4 cellular contexts compared by ENCODE assay signal in genomic region chr2:176247859-176248258, GRCh38.
TF ChIP-seq lines count a peak whose summit lies in the region.

No MANE protein-coding gene starts in this region.

TF ChIP-seq in HepG2, 621 proteins besides CTCF, POLR2A, EP300 and RAD21:
- TF ChIP-seq HOXD1 (CRISPR knock-in tag; IDR thresholded peaks at IDR 0.05): no peak
- peak; percentile 86 for TF ChIP-seq RAD51 (IDR thresholded peaks at IDR 0.05; ENCODE audit: borderline replicate concordance)
- TF ChIP-seq USF2 (IDR thresholded peaks at IDR 0.05; ENCODE audit: low read depth, low read length): peak; percentile 73
- no peak for TF ChIP-seq USF2 (CRISPR knock-in tag; IDR thresholded peaks at IDR 0.05; ENCODE audit: borderline replicate concordance)

TF ChIP-seq in A549, 52 proteins besides CTCF, POLR2A, EP300 and RAD21:
- TF ChIP-seq USF2 (IDR thresholded peaks at IDR 0.05): peak; percentile 49
- no peak for TF ChIP-seq JUN (IDR thresholded peaks at IDR 0.05)

TF ChIP-seq in GM12878, 131 proteins besides CTCF, POLR2A, EP300 and RAD21:
- TF ChIP-seq RAD51 (IDR thresholded peaks at IDR 0.05) (peak; percentile 68; the same call in 1 of the 2 replicates), NR2C1 (IDR thresholded peaks at IDR 0.05) (no peak), MTA2 (IDR thresholded peaks at IDR 0.05; ENCODE audit: low read depth) (no peak)

TF ChIP-seq in K562, 482 proteins besides CTCF, POLR2A, EP300 and RAD21:
- TF ChIP-seq RAD51 (IDR thresholded peaks at IDR 0.05; ENCODE audit: borderline replicate concordance, low read depth): peak; percentile 84
- TF ChIP-seq BCOR (IDR thresholded peaks at IDR 0.05): no peak
- peak; percentile 35; the same call in 1 of the 2 replicates for TF ChIP-seq USF2 (CRISPR knock-in tag; IDR thresholded peaks at IDR 0.05)
- peak; percentile 61 for TF ChIP-seq CBFA2T2 (conservative IDR thresholded peaks at IDR 0.05)
- TF ChIP-seq TFE3 (CRISPR knock-in tag; IDR thresholded peaks at IDR 0.05): peak; percentile 95
- TF ChIP-seq BRD4 (IDR thresholded peaks at IDR 0.05): no peak
- 0 out of 2 replicates have a peak, but pooled peaks have one; percentile 41 for TF ChIP-seq TOE1 (IDR thresholded peaks at IDR 0.05; ENCODE audit: borderline replicate concordance)
- TF ChIP-seq TOE1 (CRISPR knock-in tag; IDR thresholded peaks at IDR 0.05; ENCODE audit: borderline replicate concordance, low read depth): no peak
